Comparison of ENCODE assay signal across 39 cellular contexts in genomic region chr4:128946929-128947328, GRCh38.
"Had no signal": no experiment of that assay in that cellular context is flagged by ENCODE, and none has a peak within 500 bp of the region (broad histone marks: within the 10 kb centered on the region; RNA-seq: fewer than 3 reads in every experiment).

No MANE protein-coding gene starts in this region.

- H3K4me1 ChIP-seq: adrenal gland, body of pancreas, breast epithelium had no signal

- H3K27me3 ChIP-seq: adrenal gland, body of pancreas, brain microvascular endothelial cell, breast epithelium had no signal

- H3K36me3 ChIP-seq: adrenal gland, breast epithelium had no signal

- H3K9me3 Mint-ChIP-seq: activated naive CD4-positive, alpha-beta T cell treated with anti-CD3 and anti-CD28 coated beads for 36 hours; activated naive CD4-positive, alpha-beta T cell treated with anti-CD3 and anti-CD28 coated beads, Interleukin-2, amount 50 U/mL, for 72 hours; activated T-helper 17 cell treated with anti-CD3 and anti-CD28 coated beads, Interleukin-2, amount 50 U/mL, for 72 hours; WTC11 had no signal

- H3K27ac Mint-ChIP-seq: activated CD4-positive, alpha-beta memory T cell treated with anti-CD3 and anti-CD28 coated beads, Interleukin-2, amount 10 ng/mL, durations not matched to agents 7 days and 5 days; activated CD4-positive, alpha-beta T cell treated with anti-CD3 and anti-CD28 coated beads for 36 hours; activated CD4-positive, alpha-beta T cell treated with anti-CD3 and anti-CD28 coated beads, Interleukin-2, amount 10 ng/mL, durations not matched to agents 7 days and 5 days; activated CD8-positive, alpha-beta memory T cell treated with anti-CD3 and anti-CD28 coated beads, Interleukin-2, amount 10 ng/mL, durations not matched to agents 7 days and 5 days; activated CD8-positive, alpha-beta T cell treated with anti-CD3 and anti-CD28 coated beads, Interleukin-2, amount 10 ng/mL, durations not matched to agents 7 days and 5 days; activated naive CD4-positive, alpha-beta T cell treated with anti-CD3 and anti-CD28 coated beads for 36 hours; activated naive CD8-positive, alpha-beta T cell treated with anti-CD3 and anti-CD28 coated beads for 36 hours; activated T-cell treated with anti-CD3 and anti-CD28 coated beads, Interleukin-2, amount 50 U/mL, for 24 hours; activated T-helper 1 cell treated with anti-CD3 and anti-CD28 coated beads, Interleukin-12 subunit alpha, Interleukin-12 subunit beta, Interleukin-2, Interleukin-4 antibody, amounts not matched to agents 30 ng/mL and 10 ng/mL and 1 ng/mL, durations not matched to agents 14 hours and 24 hours and 36 hours; activated T-helper 17 cell treated with anti-CD3 and anti-CD28 coated beads, Interleukin-2, amount 50 U/mL, for 72 hours; T-helper 1 cell treated with Interleukin-12 subunit alpha and Interleukin-12 subunit beta and Interleukin-4 antibody, amounts not matched to agents 30 μg/mL and 1 μg/mL, for 36 hours; T-helper 2 cell treated with Interferon-gamma antibody and Interleukin-4, amounts not matched to agents 5 μg/mL and 100 μg/mL, for 36 hours; WTC11 had no signal

- H3K4me3 ChIP-seq: adrenal gland, body of pancreas, breast epithelium had no signal

- DNase-seq: activated CD4-positive, alpha-beta memory T cell treated with anti-CD3 and anti-CD28 coated beads, Interleukin-2, amount 10 ng/mL, durations not matched to agents 7 days and 5 days; activated CD4-positive, alpha-beta T cell treated with anti-CD3 and anti-CD28 coated beads for 1 hour; activated CD4-positive, alpha-beta T cell treated with anti-CD3 and anti-CD28 coated beads for 36 hours; activated CD4-positive, alpha-beta T cell treated with anti-CD3 and anti-CD28 coated beads for 48 hours; activated CD4-positive, alpha-beta T cell treated with anti-CD3 and anti-CD28 coated beads, Interleukin-2, amount 10 ng/mL, durations not matched to agents 7 days and 5 days; activated CD4-positive, alpha-beta T cell treated with anti-CD3 and anti-CD28 coated beads, Interleukin-2, amount 50 U/mL, for 48 hours; activated CD4-positive, CD25-positive, alpha-beta regulatory T cell; activated CD8-positive, alpha-beta memory T cell treated with anti-CD3 and anti-CD28 coated beads for 24 hours; activated CD8-positive, alpha-beta memory T cell treated with anti-CD3 and anti-CD28 coated beads, Interleukin-2, amount 10 ng/mL, durations not matched to agents 7 days and 5 days; activated CD8-positive, alpha-beta memory T cell treated with anti-CD3 and anti-CD28 coated beads, Interleukin-2, amount 50 U/mL, for 48 hours; activated CD8-positive, alpha-beta T cell treated with anti-CD3 and anti-CD28 coated beads, Interleukin-2, amount 10 ng/mL, durations not matched to agents 7 days and 5 days; activated effector memory CD4-positive, alpha-beta T cell treated with anti-CD3 and anti-CD28 coated beads, Interleukin-2, amount 50 U/mL, for 16 hours; activated gamma-delta T cell treated with Interleukin-2 at 50 U/mL for 16 hours; activated naive CD4-positive, alpha-beta T cell; activated naive CD4-positive, alpha-beta T cell treated with anti-CD3 and anti-CD28 coated beads for 36 hours; activated naive CD4-positive, alpha-beta T cell treated with anti-CD3 and anti-CD28 coated beads, Interleukin-2, amount 50 U/mL, for 16 hours; activated naive CD8-positive, alpha-beta T cell treated with anti-CD3 and anti-CD28 coated beads for 36 hours; activated T-cell treated with anti-CD3 and anti-CD28 coated beads, Interleukin-2, amount 50 U/mL, for 24 hours; activated T-cell treated with anti-CD3 and anti-CD28 coated beads, Interleukin-2, amount 50 U/mL, for 48 hours; adrenal gland; amniotic stem cell; aorta; body of pancreas; brain microvascular endothelial cell; central memory CD4-positive, alpha-beta T cell; T-helper 1 cell; T-helper 2 cell; T-helper 9 cell; WERI-Rb-1 had no signal

- H3K36me3 Mint-ChIP-seq: WTC11 had no signal

- ATAC-seq: activated CD4-positive, alpha-beta T cell treated with anti-CD3 and anti-CD28 coated beads for 36 hours; activated CD4-positive, CD25-positive, alpha-beta regulatory T cell treated with anti-CD3 and anti-CD28 coated beads, Interleukin-2, amount 50 U/mL, for 24 hours; activated CD8-positive, alpha-beta memory T cell treated with anti-CD3 and anti-CD28 coated beads, Interleukin-2, amount 10 ng/mL, durations not matched to agents 7 days and 5 days; activated CD8-positive, alpha-beta T cell treated with anti-CD3 and anti-CD28 coated beads, Interleukin-2, amount 10 ng/mL, durations not matched to agents 7 days and 5 days; activated naive CD4-positive, alpha-beta T cell treated with anti-CD3 and anti-CD28 coated beads, Interleukin-2, amount 50 U/mL, for 72 hours; activated T-helper 17 cell treated with anti-CD3 and anti-CD28 coated beads, Interleukin-2, amount 50 U/mL, for 72 hours; body of pancreas; WTC11 had no signal

- FAIRE-seq: astrocyte, TTC549 had no signal

- H3K27me3 Mint-ChIP-seq: activated CD4-positive, alpha-beta memory T cell treated with anti-CD3 and anti-CD28 coated beads, Interleukin-2, amount 10 ng/mL, durations not matched to agents 7 days and 5 days; activated CD4-positive, alpha-beta T cell treated with anti-CD3 and anti-CD28 coated beads for 36 hours; activated CD4-positive, alpha-beta T cell treated with anti-CD3 and anti-CD28 coated beads, Interleukin-2, amount 10 ng/mL, durations not matched to agents 7 days and 5 days; activated CD8-positive, alpha-beta memory T cell treated with anti-CD3 and anti-CD28 coated beads, Interleukin-2, amount 10 ng/mL, durations not matched to agents 7 days and 5 days; activated naive CD8-positive, alpha-beta T cell treated with anti-CD3 and anti-CD28 coated beads for 36 hours; activated T-cell treated with anti-CD3 and anti-CD28 coated beads, Interleukin-2, amount 50 U/mL, for 24 hours; activated T-helper 17 cell treated with anti-CD3 and anti-CD28 coated beads, Interleukin-2, amount 50 U/mL, for 72 hours had no signal

- H3K27ac ChIP-seq: adrenal gland, body of pancreas, brain microvascular endothelial cell, breast epithelium, WERI-Rb-1 had no signal

- H3K4me3 Mint-ChIP-seq: activated CD4-positive, alpha-beta memory T cell treated with anti-CD3 and anti-CD28 coated beads, Interleukin-2, amount 10 ng/mL, durations not matched to agents 7 days and 5 days; activated CD4-positive, alpha-beta T cell treated with anti-CD3 and anti-CD28 coated beads for 36 hours; activated CD4-positive, alpha-beta T cell treated with anti-CD3 and anti-CD28 coated beads, Interleukin-2, amount 10 ng/mL, durations not matched to agents 7 days and 5 days; activated CD8-positive, alpha-beta memory T cell treated with anti-CD3 and anti-CD28 coated beads, Interleukin-2, amount 10 ng/mL, durations not matched to agents 7 days and 5 days; activated CD8-positive, alpha-beta T cell treated with anti-CD3 and anti-CD28 coated beads, Interleukin-2, amount 10 ng/mL, durations not matched to agents 7 days and 5 days; activated naive CD4-positive, alpha-beta T cell treated with anti-CD3 and anti-CD28 coated beads for 36 hours; activated naive CD8-positive, alpha-beta T cell treated with anti-CD3 and anti-CD28 coated beads for 36 hours; activated T-cell treated with anti-CD3 and anti-CD28 coated beads, Interleukin-2, amount 50 U/mL, for 24 hours; activated T-helper 1 cell treated with anti-CD3 and anti-CD28 coated beads, Interleukin-12 subunit alpha, Interleukin-12 subunit beta, Interleukin-2, Interleukin-4 antibody, amounts not matched to agents 30 ng/mL and 10 ng/mL and 1 ng/mL, durations not matched to agents 14 hours and 24 hours and 36 hours; activated T-helper 17 cell treated with anti-CD3 and anti-CD28 coated beads, Interleukin-2, amount 50 U/mL, for 72 hours; T-helper 1 cell treated with Interleukin-12 subunit alpha and Interleukin-12 subunit beta and Interleukin-4 antibody, amounts not matched to agents 30 μg/mL and 1 μg/mL, for 36 hours; T-helper 2 cell treated with Interferon-gamma antibody and Interleukin-4, amounts not matched to agents 5 μg/mL and 100 μg/mL, for 36 hours; WTC11 had no signal

- H3K9me3 ChIP-seq: body of pancreas, breast epithelium had no signal

- H3K4me1 Mint-ChIP-seq: activated CD4-positive, alpha-beta memory T cell treated with anti-CD3 and anti-CD28 coated beads, Interleukin-2, amount 10 ng/mL, durations not matched to agents 7 days and 5 days; activated CD4-positive, alpha-beta T cell treated with anti-CD3 and anti-CD28 coated beads for 36 hours; activated CD4-positive, alpha-beta T cell treated with anti-CD3 and anti-CD28 coated beads, Interleukin-2, amount 10 ng/mL, durations not matched to agents 7 days and 5 days; activated CD8-positive, alpha-beta memory T cell treated with anti-CD3 and anti-CD28 coated beads, Interleukin-2, amount 10 ng/mL, durations not matched to agents 7 days and 5 days; activated naive CD8-positive, alpha-beta T cell treated with anti-CD3 and anti-CD28 coated beads for 36 hours; activated T-helper 17 cell treated with anti-CD3 and anti-CD28 coated beads, Interleukin-2, amount 50 U/mL, for 72 hours; WTC11 had no signal
